ENCODE assay signal across 28 cellular contexts in the genomic region with DNA sequence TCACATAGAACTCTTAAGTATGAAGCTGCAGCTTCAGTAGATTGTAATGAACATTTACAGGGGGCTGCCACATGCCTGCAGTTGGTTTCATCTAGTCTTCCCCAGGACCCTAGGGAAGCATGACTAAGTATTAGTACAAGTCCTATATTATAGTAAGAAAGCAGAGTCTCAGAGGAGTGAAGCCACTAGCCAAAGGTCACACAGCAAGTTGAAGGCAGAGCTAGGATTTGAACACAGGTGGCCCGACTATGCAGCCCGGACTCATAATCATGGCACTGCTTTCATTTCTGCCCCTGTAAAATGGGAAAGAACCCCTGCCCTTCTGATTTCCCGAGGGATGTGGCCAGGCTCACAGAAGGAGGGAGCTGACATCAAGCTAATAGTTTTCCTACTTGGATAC. TPM values are rescaled to one million over a fixed set of nuclear protein-coding genes. Genes with fewer than 3 reads are reported as not detected.
"Had no signal": no experiment of that assay in that cellular context is flagged by ENCODE, and none has a peak within 500 bp of the region (broad histone marks: within the 10 kb centered on the region; RNA-seq: fewer than 3 reads in every experiment).

No MANE protein-coding gene starts in this region.

- H3K9me3 ChIP-seq: esophagus muscularis mucosa, gastrocnemius medialis, heart right ventricle, mucosa of descending colon, psoas muscle, spleen, testis, tibial nerve had no signal

- ATAC-seq: effector memory CD8-positive, alpha-beta T cell; gastrocnemius medialis; heart right ventricle; left lobe of liver; mucosa of descending colon; psoas muscle; sciatic nerve had no signal

- FAIRE-seq: colon had no signal

- H3K79me2 ChIP-seq: parathyroid adenoma had no signal

- H3K4me3 ChIP-seq: esophagus muscularis mucosa, gastrocnemius medialis, heart right ventricle, mucosa of descending colon, psoas muscle, spleen, testis, tibial nerve had no signal

- H3K36me3 Mint-ChIP-seq: stimulated activated memory B cell treated with anti-CD40 and anti-IgM and Interleukin-4, amounts not matched to agents 10 μg/mL and 1 μg/mL and 100 μg/mL, for 72 hours had no signal

- H3K27ac ChIP-seq: epithelial cell of prostate, esophagus muscularis mucosa, gastrocnemius medialis, heart right ventricle, parathyroid adenoma, psoas muscle, spleen, testis, tibial nerve had no signal

- H3K4me1 ChIP-seq: parathyroid adenoma, psoas muscle, testis had no signal

- H3K27ac Mint-ChIP-seq: dendritic cell treated with granulocyte-macrophage colony-stimulating factor and Interleukin-4, amounts not matched to agents 40 ng/mL and 50 ng/mL, for 4 days; effector memory CD8-positive, alpha-beta T cell; nephron; stimulated activated memory B cell treated with anti-CD40 and anti-IgM and Interleukin-4, amounts not matched to agents 10 μg/mL and 1 μg/mL and 100 μg/mL, for 72 hours; stimulated activated naive CD8-positive, alpha-beta T cell treated with anti-CD3 and anti-CD28 coated beads, Interleukin-15, Interleukin-2, amounts not matched to agents 100 ng/mL and 50 ng/mL, for 24 hours had no signal

- H3K4me1 Mint-ChIP-seq: nephron had no signal

- H3K4me3 Mint-ChIP-seq: dendritic cell treated with granulocyte-macrophage colony-stimulating factor and Interleukin-4, amounts not matched to agents 40 ng/mL and 50 ng/mL, for 4 days; stimulated activated memory B cell treated with anti-CD40 and anti-IgM and Interleukin-4, amounts not matched to agents 10 μg/mL and 1 μg/mL and 100 μg/mL, for 72 hours; stimulated activated naive CD8-positive, alpha-beta T cell treated with anti-CD3 and anti-CD28 coated beads, Interleukin-15, Interleukin-2, amounts not matched to agents 100 ng/mL and 50 ng/mL, for 24 hours had no signal

- H3K9ac ChIP-seq: parathyroid adenoma had no signal

- H2AFZ ChIP-seq: parathyroid adenoma had no signal

- H3K27me3 ChIP-seq: testis had no signal

- DNase-seq: effector memory CD8-positive, alpha-beta T cell; gastrocnemius medialis; heart right ventricle; mammary epithelial cell; mucosa of descending colon; retina; spleen; stimulated activated CD4-positive, alpha-beta T cell treated with anti-CD3 and anti-CD28 coated beads, Interleukin-15, amount 100 ng/mL, for 24 hours; stimulated activated CD4-positive, alpha-beta T cell treated with anti-CD3 and anti-CD28 coated beads, Interleukin-1b, Interleukin-23, amount 100 ng/mL, for 48 hours; stimulated activated CD4-positive, alpha-beta T cell treated with anti-CD3 and anti-CD28 coated beads, Interleukin-4, amount 100 ng/mL, for 24 hours; testis had no signal

- H3K9me3 Mint-ChIP-seq: dendritic cell treated with granulocyte-macrophage colony-stimulating factor and Interleukin-4, amounts not matched to agents 40 ng/mL and 50 ng/mL, for 4 days; effector memory CD8-positive, alpha-beta T cell; nephron; stimulated activated memory B cell treated with anti-CD40 and anti-IgM and Interleukin-4, amounts not matched to agents 10 μg/mL and 1 μg/mL and 100 μg/mL, for 72 hours; stimulated activated naive CD8-positive, alpha-beta T cell treated with anti-CD3 and anti-CD28 coated beads, Interleukin-15, Interleukin-2, amounts not matched to agents 100 ng/mL and 50 ng/mL, for 24 hours had no signal

RNA-seq across cellular contexts. Expression of a gene that starts 8.4 kb away (rescaled TPM):
- total RNA-seq: fibroblast of villous mesenchyme, gastrocnemius medialis, omental fat pad, sciatic nerve, skeletal muscle tissue had no signal

RNA-seq across cellular contexts. Expression of a gene that starts 10.2 kb away (rescaled TPM):
- total RNA-seq: esophagus muscularis mucosa, fibroblast of villous mesenchyme, gastrocnemius medialis, left lobe of liver, lower leg skin, mammary epithelial cell, omental fat pad, psoas muscle, skeletal muscle tissue, tibial nerve had no signal
- polyA plus RNA-seq: mammary epithelial cell had no signal

RNA-seq across cellular contexts. Expression of a gene that starts 44.6 kb away (rescaled TPM):
- total RNA-seq: fibroblast of villous mesenchyme, mammary epithelial cell, skeletal muscle tissue had no signal

RNA-seq across cellular contexts. Expression of a gene that starts 48.3 kb away (rescaled TPM):
- total RNA-seq: esophagus muscularis mucosa, fibroblast of villous mesenchyme, gastrocnemius medialis, lower leg skin, mammary epithelial cell, mucosa of descending colon, omental fat pad, psoas muscle, sciatic nerve, skeletal muscle tissue, spleen, tibial nerve, ureter had no signal
- polyA plus RNA-seq: heart right ventricle, psoas muscle, spleen had no signal
